In genomic region chr1:200039849-200040479, GRCh38 we compare ENCODE assay signal across 8 cellular contexts. TPM values are rescaled to one million over a fixed set of nuclear protein-coding genes. Genes with fewer than 3 reads are reported as not detected.
DNase-seq lines count a peak whose midpoint lies in the region; TF ChIP-seq lines count a peak whose summit lies in the region.
"Had no signal": no experiment of that assay in that cellular context is flagged by ENCODE, and none has a peak within 500 bp of the region (broad histone marks: within the 10 kb centered on the region; RNA-seq: fewer than 3 reads in every experiment).

No MANE protein-coding gene starts in this region.

- H3K9me3 ChIP-seq in H9 (ENCODE audit: control insufficient read depth, low read depth, low read length) = no peaks in the 10 kb centered on the region
- no peaks in the 10 kb centered on the region for H3K9me3 ChIP-seq in iPS-15b (ENCODE audit: control insufficient read depth, insufficient read depth, low read length)
- H3K9me3 ChIP-seq in smooth muscle cell (replicated peaks; ENCODE audit: low read depth) = no peaks in the 10 kb centered on the region

- H3K4me1 Mint-ChIP-seq in H9 = peaks cover 54 to 64% of the 10 kb centered on the region in 2 experiments

- H4K20me1 ChIP-seq in H9 (ENCODE audit: control insufficient read depth, insufficient read depth, insufficient read length) = no peaks in the 10 kb centered on the region
- peaks cover 5% of the 10 kb centered on the region for H4K20me1 ChIP-seq in smooth muscle cell (ENCODE audit: low read depth)

- H3K36me3 Mint-ChIP-seq in H9 (ENCODE audit: insufficient read depth in 1 of 3, low read depth in 3 of 3) = no peaks in the 10 kb centered on the region; a peak in 1 of 7 replicates

- no peak overlapping the region for H4K5ac ChIP-seq in H9 (ENCODE audit: insufficient read length, low read depth, low read length)

- H3K27ac ChIP-seq in H9 (ENCODE audit: insufficient read length, low read depth, low read length) (no peak overlapping the region), smooth muscle cell (ENCODE audit: low read depth) (no peak overlapping the region)

- H3K9me3 Mint-ChIP-seq in H9 = peaks cover 3 to 5% of the 10 kb centered on the region in 2 experiments; a peak in 2 of 5 replicates

- WGBS in H9 (ENCODE audit: extremely low coverage, insufficient read length, low lambda C conversion rate) = no CpG with 5 or more reads among the region's 26 CpGs
- WGBS in smooth muscle cell (ENCODE audit: low lambda C conversion rate) = 3% methylated on average over 26 of the region's 26 CpGs

- no peak overlapping the region for H2BK120ac ChIP-seq in H9 (ENCODE audit: low read depth, low read length, poor library complexity, severe bottlenecking)

- peaks cover 46% of the 10 kb centered on the region for H3K27me3 Mint-ChIP-seq in H9 (ENCODE audit: low read depth)

- H3K27ac Mint-ChIP-seq in H9 = no peak overlapping the region; a peak in 1 of 7 replicates

- H2AFZ ChIP-seq in H9 (ENCODE audit: low read length) (no peak overlapping the region), smooth muscle cell (ENCODE audit: low read depth) (peak overlapping the region; percentile 88)

- H2BK12ac ChIP-seq in H9 (ENCODE audit: insufficient read length, low read depth, low read length) = no peak overlapping the region

- peak overlapping the region; percentile 18 for H3K9ac ChIP-seq in H9 (ENCODE audit: extremely low read depth, insufficient read length, low read length)
- no peak overlapping the region for H3K9ac ChIP-seq in iPS-15b (ENCODE audit: low read depth, low read length)
- no peak overlapping the region for H3K9ac ChIP-seq in smooth muscle cell (ENCODE audit: low read depth)

- no peaks in the 10 kb centered on the region for H3K36me3 ChIP-seq in iPS-15b (ENCODE audit: control insufficient read depth, insufficient read depth, low read length)
- no peaks in the 10 kb centered on the region for H3K36me3 ChIP-seq in smooth muscle cell (ENCODE audit: low read depth)

- H3K4me2 ChIP-seq in H9 (ENCODE audit: insufficient read depth, insufficient read length, low read length) (peak overlapping the region; percentile 100), smooth muscle cell (peak overlapping the region; percentile 99)

- H3K4ac ChIP-seq in H9 (ENCODE audit: low read depth, low read length) = no peak overlapping the region

- no peak overlapping the region for H2BK15ac ChIP-seq in H9 (ENCODE audit: low read depth, low read length)

- no peaks in the 10 kb centered on the region for H3F3A ChIP-seq in smooth muscle cell (ENCODE audit: low read depth)

- H3K18ac ChIP-seq in H9 (ENCODE audit: insufficient read length, low read depth, low read length) = no peak overlapping the region

- H3K79me2 ChIP-seq in H9 (ENCODE audit: insufficient read depth, low read length) (no peaks in the 10 kb centered on the region), smooth muscle cell (ENCODE audit: low read depth) (no peaks in the 10 kb centered on the region)

- no peak overlapping the region for H2BK20ac ChIP-seq in H9 (ENCODE audit: low read depth, low read length, poor library complexity, severe bottlenecking)

- no peak overlapping the region for H4K91ac ChIP-seq in H9 (ENCODE audit: insufficient read length, low read depth, low read length)

- H3K27me3 ChIP-seq in H9 (ENCODE audit: insufficient read depth, low read length) (peaks cover 31% of the 10 kb centered on the region; the same call in 1 of the 2 replicates), iPS-15b (ENCODE audit: control insufficient read depth, insufficient read depth, low read length) (peaks cover 91% of the 10 kb centered on the region), smooth muscle cell (ENCODE audit: low read depth) (peaks cover 100% of the 10 kb centered on the region)

- H3K4me1 ChIP-seq in H9 (ENCODE audit: insufficient read depth, low read length) (peaks cover 6% of the 10 kb centered on the region), iPS-15b (ENCODE audit: control insufficient read depth, insufficient read depth, low read length) (peaks cover 20% of the 10 kb centered on the region), smooth muscle cell (ENCODE audit: low read depth) (peaks cover 38% of the 10 kb centered on the region)

- peak overlapping the region; percentile 71 to 91 for H3K4me3 Mint-ChIP-seq in H9

- H3K56ac ChIP-seq in H9 (ENCODE audit: insufficient read length, low read depth, low read length) = no peak overlapping the region

- TF ChIP-seq CTCF in H9 (conservative IDR thresholded peaks at IDR 0.05) (no peak), smooth muscle cell (IDR thresholded peaks at IDR 0.05; ENCODE audit: borderline replicate concordance, insufficient read depth, poor library complexity, severe bottlenecking) (no peak)

- peaks cover 68% of the 10 kb centered on the region for H3K23me2 ChIP-seq in H9 (ENCODE audit: insufficient read length, low read depth, low read length, poor library complexity, severe bottlenecking)

- no peak overlapping the region for H2BK5ac ChIP-seq in H9 (ENCODE audit: insufficient read length, low read length)

- peak overlapping the region; percentile 56 for H3K4me3 ChIP-seq in iPS-15b (ENCODE audit: low read depth, low read length)
- peak overlapping the region; percentile 59 for H3K4me3 ChIP-seq in smooth muscle cell

- no peak overlapping the region for H3T11ph ChIP-seq in H9 (ENCODE audit: low read length)

- no peak for DNase-seq in H9
- peak; percentile 33 for DNase-seq in UCSD-AML1 (lab: John Stamatoyannopoulos, UW; ENCODE audit: unreplicated experiment)
- DNase-seq in smooth muscle cell (lab: John Stamatoyannopoulos, UW; ENCODE audit: unreplicated experiment) = no peak
- no peak for DNase-seq in GOT3 (lab: John Stamatoyannopoulos, UW)
- DNase-seq in activated CD4-positive, CD25-positive, alpha-beta regulatory T cell (lab: John Stamatoyannopoulos, UW) = no peak
- no peak for DNase-seq in epidermal melanocyte (ENCODE audit: insufficient read length, low spot score)

- H4K8ac ChIP-seq in H9 (replicated peaks; ENCODE audit: insufficient read length, low read depth, low read length) = no peak overlapping the region

- no peaks in the 10 kb centered on the region for H3K79me1 ChIP-seq in H9 (ENCODE audit: insufficient read depth, low read depth, low read length, poor library complexity, severe bottlenecking)

- H2AK5ac ChIP-seq in H9 (ENCODE audit: insufficient read length, low read length) = no peak overlapping the region

- no peak overlapping the region for H3K14ac ChIP-seq in H9 (ENCODE audit: insufficient read depth, low read length)

- no peak overlapping the region for H3K23ac ChIP-seq in H9 (ENCODE audit: insufficient read length, low read depth, low read length)

RNA-seq across cellular contexts. Expression of gene NR5A2, which starts 12.5 kb away (rescaled TPM):
- total RNA-seq in H9 (2021) = 4.7 and 4.8 TPM in 2 replicates
- total RNA-seq in smooth muscle cell = 0.22 and 0.36 TPM in 2 replicates
- 0.14 and 0.18 TPM in 2 replicates for polyA plus RNA-seq in smooth muscle cell
- total RNA-seq: T-helper 2 cell treated with Interferon-gamma antibody and Interleukin-4, amounts not matched to agents 100 ng/mL and 5 ng/mL, for 36 hours had no signal
